In the genomic region with DNA sequence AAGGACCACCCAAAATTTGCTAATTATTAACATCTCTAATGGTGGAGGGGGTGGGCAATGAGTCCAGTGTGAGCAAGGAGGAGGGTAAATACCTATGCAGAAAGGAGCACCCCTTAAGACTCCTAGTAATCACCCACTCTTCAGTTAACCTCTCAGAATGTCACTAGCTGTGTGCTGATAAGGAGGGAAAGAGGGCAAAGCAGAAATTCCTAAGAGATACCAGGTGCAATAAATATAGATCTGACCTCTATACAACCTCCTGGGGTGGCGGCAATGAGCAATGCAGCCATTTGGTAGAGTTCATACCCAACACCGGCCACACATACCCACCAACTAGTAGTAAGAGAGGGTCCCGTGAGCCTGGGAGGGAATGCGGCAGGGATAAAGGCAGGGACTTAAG, we compare ENCODE assay signal across 26 cellular contexts. TPM values are rescaled to one million over a fixed set of nuclear protein-coding genes. Genes with fewer than 3 reads are reported as not detected.
DNase-seq lines count a peak whose midpoint lies in the region; ATAC-seq, FAIRE-seq and TF ChIP-seq lines count a peak whose summit lies in the region.
"Had no signal": no experiment of that assay in that cellular context is flagged by ENCODE, and none has a peak within 500 bp of the region (broad histone marks: within the 10 kb centered on the region; RNA-seq: fewer than 3 reads in every experiment).

No MANE protein-coding gene starts in this region.

- TF ChIP-seq EP300 in HepG2 (IDR thresholded peaks at IDR 0.05; ENCODE audit: low read depth in 2 of 2, low read length in 2 of 2) (no peak), HepG2 (CRISPR knock-in tag; IDR thresholded peaks at IDR 0.05; ENCODE audit: borderline replicate concordance) (no peak)

- CTCF ChIA-PET in HepG2 (lab: Yijun Ruan, JAX; ENCODE audit: low intra/inter-chr PET ratio, low total read pairs) = no interaction called here

- H3K9ac ChIP-seq in endodermal cell (ENCODE audit: extremely low read depth, low read length, poor library complexity, severe bottlenecking) (no peak overlapping the region), neural progenitor cell (no peak overlapping the region), HepG2 (ENCODE audit: insufficient read depth, low read depth, low read length) (no peak overlapping the region)

- H3K27ac Mint-ChIP-seq in endodermal cell (peak overlapping the region; percentile 26), neural progenitor cell (no peak overlapping the region)
- H3K27ac Mint-ChIP-seq: CD8-positive, alpha-beta T cell had no signal

- no peak for DNase-seq in left ventricle myocardium superior
- no peak for DNase-seq in left cardiac atrium
- DNase-seq in endodermal cell = no peak
- DNase-seq in neural progenitor cell (ENCODE audit: low spot score) = peak; percentile 24
- DNase-seq in GOT3 (lab: John Stamatoyannopoulos, UW) = no peak
- no peak for DNase-seq in HepG2 (ENCODE audit: low spot score)
- DNase-seq: C1 segment of cervical spinal cord; CD8-positive, alpha-beta T cell; DMS 273 treated with DMSO at 0.1 percent for 48 hours; DMS79; EL; GDM1; KG1; MM.1S; NCI-H1048; NCI-H1417 treated with DMSO at 0.1 percent for 48 hours; NCI-H1694 treated with DMSO at 0.1 percent for 48 hours; NCI-H2081; NCI-H2227 treated with DMSO at 0.1 percent for 48 hours; NCI-H526 treated with DMSO at 0.1 percent for 48 hours; PC-9; SHP77 had no signal

- TF ChIP-seq RAD21 in HepG2 (CRISPR knock-in tag; IDR thresholded peaks at IDR 0.05) = no peak

- H3K4me3 Mint-ChIP-seq in endodermal cell = no peak overlapping the region
- H3K4me3 Mint-ChIP-seq in neural progenitor cell = no peak overlapping the region
- H3K4me3 Mint-ChIP-seq: CD8-positive, alpha-beta T cell had no signal

- no peaks in the 10 kb centered on the region for H3K36me3 ChIP-seq in endodermal cell (ENCODE audit: control insufficient read depth, insufficient read depth, low read length)
- H3K36me3 ChIP-seq in neural progenitor cell = no peaks in the 10 kb centered on the region
- H3K36me3 ChIP-seq in HepG2 (replicated peaks in 1 of 2; ENCODE audit: control insufficient read depth in 1 of 2, insufficient read depth in 2 of 2, low read length in 2 of 2) = no peaks in the 10 kb centered on the region; a peak in 1 of 5 replicates

- POLR2A ChIA-PET in HepG2 (lab: Yijun Ruan, JAX) = interaction anchor here (1.4 kb wide), 1 partner anchor 12 kb away, joined by 3 read pairs; the partner anchor contains the start of gene DPY19L3

- FAIRE-seq in HepG2 (lab: Jason Lieb, UNC) = no peak
- FAIRE-seq: GM12878, HTR-8/SVneo had no signal

- H3K27ac ChIP-seq in endodermal cell (ENCODE audit: low read depth, low read length) (no peak overlapping the region), neural progenitor cell (no peak overlapping the region), HepG2 (ENCODE audit: extremely low read length, insufficient read depth, low read length) (no peak overlapping the region)
- H3K27ac ChIP-seq: PC-9 had no signal

- in situ Hi-C loops in HepG2 (cut with HindIII; ENCODE audit: extremely low pct_ligation_motif_present, low pct_unique_long_range_greater_than_20kb) = no loop called here

- peaks cover 21% of the 10 kb centered on the region for H3K36me3 Mint-ChIP-seq in endodermal cell (ENCODE audit: low read depth)
- peaks cover 2% of the 10 kb centered on the region for H3K36me3 Mint-ChIP-seq in neural progenitor cell

- ATAC-seq in left ventricle myocardium superior = peak; percentile 52
- no peak for ATAC-seq in left cardiac atrium
- ATAC-seq in HepG2 = no peak; the same call in 2 of the 3 replicates
- no peak for ATAC-seq in HG03175 (IDR thresholded peaks at IDR 0.05; ENCODE audit: unreplicated experiment)
- ATAC-seq: CD8-positive, alpha-beta T cell; GM12878; HCT116 had no signal

- H3K4me3 ChIP-seq in endodermal cell (ENCODE audit: low read length) (no peak overlapping the region), neural progenitor cell (no peak overlapping the region), HepG2 (replicated peaks in 1 of 3; ENCODE audit: insufficient read depth in 1 of 3, low read depth in 2 of 3, low read length in 3 of 3) (no peak overlapping the region)
- H3K4me3 ChIP-seq: GM12878, PC-9 had no signal

- H3K79me2 ChIP-seq in neural progenitor cell (ENCODE audit: low read depth) (no peaks in the 10 kb centered on the region), HepG2 (ENCODE audit: insufficient read depth, low read length) (no peaks in the 10 kb centered on the region)

- H3K4me1 ChIP-seq in endodermal cell (ENCODE audit: control insufficient read depth, insufficient read depth, low read length) (no peaks in the 10 kb centered on the region), neural progenitor cell (no peaks in the 10 kb centered on the region), HepG2 (ENCODE audit: insufficient read depth, low read length) (peaks cover 27% of the 10 kb centered on the region)

- no TSS peak for BruUV-seq in HepG2 (replicated peaks; lab: Mats Ljungman, UMichigan)

- H3K9me3 ChIP-seq in endodermal cell (ENCODE audit: control insufficient read depth, low read length) (no peaks in the 10 kb centered on the region), neural progenitor cell (ENCODE audit: low read depth) (no peaks in the 10 kb centered on the region), HepG2 (ENCODE audit: low read length) (no peaks in the 10 kb centered on the region)

- H3K27me3 Mint-ChIP-seq in endodermal cell (ENCODE audit: insufficient read depth) (no peaks in the 10 kb centered on the region), neural progenitor cell (ENCODE audit: insufficient read depth, low read depth) (no peaks in the 10 kb centered on the region)

- intact Hi-C loops in left ventricle myocardium superior (cut with micrococcal nuclease) = no loop called here
- intact Hi-C loops in left cardiac atrium (cut with DNase I) = no loop called here
- intact Hi-C loops in HepG2 (cut with micrococcal nuclease; ENCODE audit: unreplicated experiment) = no loop called here

- H3K4me1 Mint-ChIP-seq in endodermal cell = peaks cover 11% of the 10 kb centered on the region
- H3K4me1 Mint-ChIP-seq in neural progenitor cell = peaks cover 14% of the 10 kb centered on the region

- WGBS in endodermal cell (ENCODE audit: insufficient coverage in 1 of 2, insufficient read length in 1 of 2), 2 experiments = 98% methylated on average over 4 of the region's 4 CpGs; no CpG with 5 or more reads in 1 of the 2 experiments
- WGBS in HepG2 (ENCODE audit: low lambda C conversion rate) = 96% methylated on average over 4 of the region's 4 CpGs

- H2AFZ ChIP-seq in neural progenitor cell (replicated peaks) (no peak overlapping the region), HepG2 (ENCODE audit: low read length) (no peak overlapping the region)
- H2AFZ ChIP-seq: PC-9 had no signal

- H3K9me3 Mint-ChIP-seq in endodermal cell (no peaks in the 10 kb centered on the region), neural progenitor cell (no peaks in the 10 kb centered on the region)
- H3K9me3 Mint-ChIP-seq: CD8-positive, alpha-beta T cell had no signal

- no peak for TF ChIP-seq CTCF in endodermal cell (conservative IDR thresholded peaks at IDR 0.05)
- no peak for TF ChIP-seq CTCF in neural progenitor cell (IDR thresholded peaks at IDR 0.05)
- no peak for TF ChIP-seq CTCF in HepG2 (CRISPR knock-in tag; IDR thresholded peaks at IDR 0.05)

- no peak for TF ChIP-seq POLR2A in HepG2 (IDR thresholded peaks at IDR 0.05; ENCODE audit: insufficient read depth in 1 of 2, low read depth in 2 of 2, low read length in 2 of 2)

- H3K4me2 ChIP-seq in neural progenitor cell = no peak overlapping the region
- no peak overlapping the region for H3K4me2 ChIP-seq in HepG2 (ENCODE audit: low read depth, low read length)
- H3K4me2 ChIP-seq: PC-9 had no signal

- no peaks in the 10 kb centered on the region for H3F3A ChIP-seq in neural progenitor cell (ENCODE audit: low read depth)

- H4K20me1 ChIP-seq in neural progenitor cell (ENCODE audit: low read depth) (no peaks in the 10 kb centered on the region), HepG2 (ENCODE audit: insufficient read depth, low read length) (no peaks in the 10 kb centered on the region)

- H3K27me3 ChIP-seq in endodermal cell (ENCODE audit: control insufficient read depth, insufficient read depth, low read length, poor library complexity, severe bottlenecking) (no peaks in the 10 kb centered on the region), neural progenitor cell (no peaks in the 10 kb centered on the region), HepG2 (ENCODE audit: control insufficient read depth in 1 of 2, insufficient read depth in 2 of 2, low read length in 2 of 2) (no peaks in the 10 kb centered on the region)

RNA-seq across cellular contexts. Expression of gene DPY19L3, which starts 12.6 kb away (rescaled TPM):
- total RNA-seq in left ventricle myocardium superior (5.2 TPM), left cardiac atrium (10 to 100 TPM; 13.4 to 13.8 TPM), endodermal cell (100 to 1,000 TPM in 1 of 2 donors, 10 to 100 TPM in 1; 86.5 to 112 TPM), neural progenitor cell (ENCODE audit: low replicate concordance) (49.9 and 83.1 TPM in 2 replicates), HepG2 (2016; rRNA removed; fragmentation: Illumina TruSeq; extraction: Trizol) (9.8 and 25.2 TPM in 2 replicates)
- polyA plus RNA-seq in endodermal cell (2013, experiment 1 of 2) = 55.9 TPM
- polyA plus RNA-seq in endodermal cell (2013, experiment 2 of 2) = 50.1 TPM
- 1.6 and 2.4 TPM in 2 replicates for total RNA-seq in HepG2 (2016; cell fraction: cytosol; rRNA removed; fragmentation: Illumina TruSeq; extraction: Trizol; ENCODE audit: low read depth)
- 11.2 and 21.8 TPM in 2 replicates for total RNA-seq in HepG2 (2016; cell fraction: insoluble cytoplasmic fraction; rRNA removed; fragmentation: Illumina TruSeq; extraction: Trizol)
- 5.2 and 5.7 TPM in 2 replicates for total RNA-seq in HepG2 (2016; cell fraction: membrane; rRNA removed; fragmentation: Illumina TruSeq; extraction: Trizol)
- total RNA-seq in HepG2 (2016; cell fraction: nucleus; rRNA removed; fragmentation: Illumina TruSeq; extraction: Trizol) = 53.6 and 61.6 TPM in 2 replicates
- 21.6 and 22.9 TPM in 2 replicates for polyA plus RNA-seq in HepG2 (2011; rRNA removed)
- 14.4 and 15.5 TPM in 2 replicates for polyA plus RNA-seq in HepG2 (2011; cell fraction: cytosol; rRNA removed)
- 117 and 122 TPM in 2 replicates for polyA plus RNA-seq in HepG2 (2011; cell fraction: nucleus; rRNA removed)
- polyA plus RNA-seq in HepG2 (2012) = 15.6 and 16.7 TPM in 2 replicates
- polyA plus RNA-seq in HepG2 (2016; cell fraction: cytosol; fragmentation: Illumina TruSeq; extraction: Trizol; ENCODE audit: low read depth) = 0.78 and 0.86 TPM in 2 replicates
- polyA plus RNA-seq in HepG2 (2016; cell fraction: insoluble cytoplasmic fraction; fragmentation: Illumina TruSeq; extraction: Trizol; ENCODE audit: low read depth) = 7.6 and 8.8 TPM in 2 replicates
- polyA plus RNA-seq in HepG2 (2016; cell fraction: membrane; fragmentation: Illumina TruSeq; extraction: Trizol; ENCODE audit: low read depth) = 3.2 and 3.3 TPM in 2 replicates
- 60.1 and 76.3 TPM in 2 replicates for polyA plus RNA-seq in HepG2 (2016; cell fraction: nucleus; fragmentation: Illumina TruSeq; extraction: Trizol; ENCODE audit: insufficient read depth, low read depth)
- 25.0 and 30.6 TPM in 2 replicates for polyA minus RNA-seq in HepG2 (2011; rRNA and poly(A)+ RNA removed; ENCODE audit: low replicate concordance)
- polyA minus RNA-seq in HepG2 (2011; cell fraction: cytosol; rRNA and poly(A)+ RNA removed) = 22.8 and 24.8 TPM in 2 replicates
- polyA minus RNA-seq in HepG2 (2011; cell fraction: nucleus; rRNA and poly(A)+ RNA removed) = 128 and 146 TPM in 2 replicates

RNA-seq across cellular contexts. Expression of gene ZNF507, which starts 47.5 kb away (rescaled TPM):
- total RNA-seq in left ventricle myocardium superior = 16.1 TPM
- 10 to 100 TPM; 14.3 to 14.7 TPM for total RNA-seq in left cardiac atrium
- 10 to 100 TPM; 28.0 to 32.5 TPM for total RNA-seq in endodermal cell
- 22.0 TPM for polyA plus RNA-seq in endodermal cell (2013, experiment 1 of 2)
- 21.6 TPM for polyA plus RNA-seq in endodermal cell (2013, experiment 2 of 2)
- total RNA-seq in neural progenitor cell (ENCODE audit: low replicate concordance) = 13.0 and 22.4 TPM in 2 replicates
- total RNA-seq in HepG2 (2016; rRNA removed; fragmentation: Illumina TruSeq; extraction: Trizol) = 7.3 and 16.4 TPM in 2 replicates
- 1.8 TPM in 2 replicates for total RNA-seq in HepG2 (2016; cell fraction: cytosol; rRNA removed; fragmentation: Illumina TruSeq; extraction: Trizol; ENCODE audit: low read depth)
- 6.3 and 13.8 TPM in 2 replicates for total RNA-seq in HepG2 (2016; cell fraction: insoluble cytoplasmic fraction; rRNA removed; fragmentation: Illumina TruSeq; extraction: Trizol)
- total RNA-seq in HepG2 (2016; cell fraction: membrane; rRNA removed; fragmentation: Illumina TruSeq; extraction: Trizol) = 5.9 and 7.7 TPM in 2 replicates
- total RNA-seq in HepG2 (2016; cell fraction: nucleus; rRNA removed; fragmentation: Illumina TruSeq; extraction: Trizol) = 17.9 and 18.0 TPM in 2 replicates
- polyA plus RNA-seq in HepG2 (2011; rRNA removed) = 9.3 and 10.9 TPM in 2 replicates
- polyA plus RNA-seq in HepG2 (2011; cell fraction: cytosol; rRNA removed) = 4.4 and 7.4 TPM in 2 replicates
- 9.6 and 11.6 TPM in 2 replicates for polyA plus RNA-seq in HepG2 (2011; cell fraction: nucleus; rRNA removed)
- 8.5 and 10.8 TPM in 2 replicates for polyA plus RNA-seq in HepG2 (2012)
- 0.23 and 0.26 TPM in 2 replicates for polyA plus RNA-seq in HepG2 (2016; cell fraction: cytosol; fragmentation: Illumina TruSeq; extraction: Trizol; ENCODE audit: low read depth)
- 12.0 TPM in 2 replicates for polyA plus RNA-seq in HepG2 (2016; cell fraction: insoluble cytoplasmic fraction; fragmentation: Illumina TruSeq; extraction: Trizol; ENCODE audit: low read depth)
- polyA plus RNA-seq in HepG2 (2016; cell fraction: membrane; fragmentation: Illumina TruSeq; extraction: Trizol; ENCODE audit: low read depth) = 1.4 and 1.5 TPM in 2 replicates
- polyA plus RNA-seq in HepG2 (2016; cell fraction: nucleus; fragmentation: Illumina TruSeq; extraction: Trizol; ENCODE audit: insufficient read depth, low read depth) = 20.3 and 21.4 TPM in 2 replicates
- polyA minus RNA-seq in HepG2 (2011; rRNA and poly(A)+ RNA removed; ENCODE audit: low replicate concordance) = 8.0 and 18.6 TPM in 2 replicates
- polyA minus RNA-seq in HepG2 (2011; cell fraction: cytosol; rRNA and poly(A)+ RNA removed) = 8.3 and 12.6 TPM in 2 replicates
- polyA minus RNA-seq in HepG2 (2011; cell fraction: nucleus; rRNA and poly(A)+ RNA removed) = 38.0 and 39.0 TPM in 2 replicates
